8 cellular contexts compared by ENCODE assay signal in genomic region chr7:129144095-129144833, GRCh38. TPM values are rescaled to one million over a fixed set of nuclear protein-coding genes. Genes with fewer than 3 reads are reported as not detected.
DNase-seq lines count a peak whose midpoint lies in the region; ATAC-seq and TF ChIP-seq lines count a peak whose summit lies in the region.

Gene TSPAN33 (plus strand): TSS chr7:129144707. CDS start chr7:129144981, 274 bp downstream.

- ATAC-seq in HG03139 (IDR thresholded peaks at IDR 0.05; ENCODE audit: unreplicated experiment): peak; percentile 72

- peaks cover 51% of the 10 kb centered on the region for H3K27me3 Mint-ChIP-seq in activated CD4-positive, alpha-beta memory T cell treated with anti-CD3 and anti-CD28 coated beads, Interleukin-2, amount 10 ng/mL, durations not matched to agents 7 days and 5 days

- CTCF ChIA-PET in activated CD4-positive, alpha-beta memory T cell treated with anti-CD3 and anti-CD28 coated beads, Interleukin-2, amount 10 ng/mL, durations not matched to agents 7 days and 5 days (lab: Charles Lee): interaction anchor here (0.6 to 1.9 kb wide), 2 partner anchors 19 to 45 kb away, joined by 3 to 12 read pairs; no protein-coding TSS in a partner anchor

- no peak for TF ChIP-seq CTCF in AG09309 (IDR thresholded peaks at IDR 0.05; ENCODE audit: control insufficient read depth, insufficient read depth, low read depth, low read length, missing control alignments)

- no peaks in the 10 kb centered on the region for H3K36me3 Mint-ChIP-seq in activated CD4-positive, alpha-beta memory T cell treated with anti-CD3 and anti-CD28 coated beads, Interleukin-2, amount 10 ng/mL, durations not matched to agents 7 days and 5 days (ENCODE audit: low read depth)

- TF ChIP-seq POLR2A in GM18951 (IDR thresholded peaks at IDR 0.05; ENCODE audit: extremely low read depth, insufficient read depth, insufficient read length): peak; percentile 70

- POLR2A ChIA-PET in activated CD4-positive, alpha-beta memory T cell treated with anti-CD3 and anti-CD28 coated beads, Interleukin-2, amount 10 ng/mL, durations not matched to agents 7 days and 5 days (lab: Charles Lee): interaction anchor here (1.1 kb wide), 1 partner anchor 90 kb away, joined by 3 read pairs; the partner anchor contains the start of gene TNPO3

- peaks cover 10% of the 10 kb centered on the region for H3K4me1 Mint-ChIP-seq in activated CD4-positive, alpha-beta memory T cell treated with anti-CD3 and anti-CD28 coated beads, Interleukin-2, amount 10 ng/mL, durations not matched to agents 7 days and 5 days

- peak within 1 kb of the TSS; percentile 75 for H3K4me3 Mint-ChIP-seq in activated CD4-positive, alpha-beta memory T cell treated with anti-CD3 and anti-CD28 coated beads, Interleukin-2, amount 10 ng/mL, durations not matched to agents 7 days and 5 days

- H3K27ac Mint-ChIP-seq in activated CD4-positive, alpha-beta memory T cell treated with anti-CD3 and anti-CD28 coated beads, Interleukin-2, amount 10 ng/mL, durations not matched to agents 7 days and 5 days: no peak within 1 kb of the TSS

- no peaks in the 10 kb centered on the region for H3K9me3 Mint-ChIP-seq in activated CD4-positive, alpha-beta memory T cell treated with anti-CD3 and anti-CD28 coated beads, Interleukin-2, amount 10 ng/mL, durations not matched to agents 7 days and 5 days

- H3K4me3 ChIP-seq in AG09309 (ENCODE audit: control insufficient read depth, low read depth, low read length): peak within 1 kb of the TSS; percentile 16

- DNase-seq in AG09309 (ENCODE audit: low read depth): peak; percentile 1
- peak; percentile 66 for DNase-seq in NCI-H510A (lab: John Stamatoyannopoulos, UW)
- DNase-seq in activated CD4-positive, alpha-beta memory T cell treated with anti-CD3 and anti-CD28 coated beads, Interleukin-2, amount 10 ng/mL, durations not matched to agents 7 days and 5 days: peak; percentile 67
- DNase-seq in effector CD4-positive, alpha-beta T cell: peak; percentile 61
- peak; percentile 11 to 48 for DNase-seq in lung microvascular endothelial cell (ENCODE audit: low read depth in 2 of 2)
- DNase-seq in stimulated activated CD4-positive, alpha-beta T cell treated with anti-CD3 and anti-CD28 coated beads, TNF-alpha, amount 100 ng/mL, for 4 hours (ENCODE audit: low read depth in 3 of 3): peak; percentile 19 to 54 (median 26)

- in situ Hi-C loops in GM18951 (cut with MboI; ENCODE audit: low sequenced_read_pairs, unreplicated experiment): no loop called here

RNA-seq across cellular contexts. Expression of gene TSPAN33, which starts in this region (rescaled TPM):
- under 1 TPM; 0.48 to 0.86 TPM for total RNA-seq in activated CD4-positive, alpha-beta memory T cell treated with anti-CD3 and anti-CD28 coated beads, Interleukin-2, amount 10 ng/mL, durations not matched to agents 7 days and 5 days
- total RNA-seq in lung microvascular endothelial cell: under 0.01 and 0.44 TPM in 2 replicates

Comparison
In these comparisons a context has a peak if more than half of its experiments do, and no peak if none do; other contexts are left out.
1. Peak in every context shown above with its lines: DNase-seq, ATAC-seq and H3K4me3 ChIP-seq.
2. Peak in DNase-seq in activated CD4-positive, alpha-beta memory T cell treated with anti-CD3 and anti-CD28 coated beads, Interleukin-2, amount 10 ng/mL, durations not matched to agents 7 days and 5 days; RNA of the gene not detected or under 1 TPM.
3. Peak in DNase-seq in lung microvascular endothelial cell; RNA of the gene not detected or under 1 TPM.
4. DNase-seq: peak in every context shown above with its lines; median percentile 67 in activated CD4-positive, alpha-beta memory T cell treated with anti-CD3 and anti-CD28 coated beads, Interleukin-2, amount 10 ng/mL, durations not matched to agents 7 days and 5 days; 66 in NCI-H510A; 61 in effector CD4-positive, alpha-beta T cell; 30 in lung microvascular endothelial cell; 26 in stimulated activated CD4-positive, alpha-beta T cell treated with anti-CD3 and anti-CD28 coated beads, TNF-alpha, amount 100 ng/mL, for 4 hours; 1 in AG09309.